In the genomic region with DNA sequence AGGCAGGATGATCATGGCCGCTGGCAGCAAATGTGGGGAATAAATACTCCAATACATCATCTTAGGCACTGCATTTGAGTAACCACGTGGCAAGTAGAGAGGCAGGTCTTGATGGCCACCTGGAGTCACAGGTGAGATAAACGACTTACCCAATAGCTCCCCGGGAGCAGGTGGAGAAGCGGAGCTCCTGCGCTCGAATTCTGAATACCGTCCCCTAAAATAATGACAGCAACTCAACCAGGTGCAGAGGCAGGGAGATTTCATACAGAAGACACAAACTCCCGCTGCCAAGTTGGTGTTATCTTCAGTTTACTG, we compare ENCODE assay signal across 8 cellular contexts. TPM values are rescaled to one million over a fixed set of nuclear protein-coding genes. Genes with fewer than 3 reads are reported as not detected.
A peak's percentile ranks its signal among the peaks of the same experiment; 100 is the strongest.
DNase-seq lines count a peak whose midpoint lies in the region; ATAC-seq and TF ChIP-seq lines count a peak whose summit lies in the region.

No MANE protein-coding gene starts in this region.

- H3K4me3 ChIP-seq in AG04449 (ENCODE audit: low read depth, low read length) (peak overlapping the region; percentile 55), left lung (peak overlapping the region; percentile 40 to 66), tibial nerve (peak overlapping the region; percentile 34 to 68 (median 44))

- peaks cover 60% of the 10 kb centered on the region for H3K4me1 Mint-ChIP-seq in activated naive CD8-positive, alpha-beta T cell treated with anti-CD3 and anti-CD28 coated beads, Interleukin-2, amount 50 U/mL, for 24 hours

- H3K36me3 ChIP-seq in left lung (peaks cover 0 to 35% of the 10 kb centered on the region in 2 donors), tibial nerve (peaks cover 0 to 26% (median 0%) of the 10 kb centered on the region in 3 donors)

- peaks cover 53% of the 10 kb centered on the region for H3K36me3 Mint-ChIP-seq in activated naive CD8-positive, alpha-beta T cell treated with anti-CD3 and anti-CD28 coated beads, Interleukin-2, amount 50 U/mL, for 24 hours (ENCODE audit: low read depth)

- H3K4me1 ChIP-seq in left lung: peaks cover 31 to 73% of the 10 kb centered on the region in 2 donors
- peaks cover 5 to 79% (median 38%) of the 10 kb centered on the region in 4 donors for H3K4me1 ChIP-seq in tibial nerve

- CTCF ChIA-PET in AG04449 (lab: Yijun Ruan, JAX): interaction anchor here (0.7 to 3.2 kb wide), 4 partner anchors 31 to 100 kb away, joined by 3 to 25 read pairs (median 4); no protein-coding TSS in a partner anchor

- TF ChIP-seq CTCF in AG04449 (IDR thresholded peaks at IDR 0.05; ENCODE audit: insufficient read depth, low read length, missing control alignments): no peak
- no peak for TF ChIP-seq CTCF in left lung (IDR thresholded peaks at IDR 0.05)
- no peak for TF ChIP-seq CTCF in tibial nerve (IDR thresholded peaks at IDR 0.05)

- TF ChIP-seq POLR2A in tibial nerve (IDR thresholded peaks at IDR 0.05): no peak

- peak overlapping the region; percentile 98 for H3K4me3 Mint-ChIP-seq in activated naive CD8-positive, alpha-beta T cell treated with anti-CD3 and anti-CD28 coated beads, Interleukin-2, amount 50 U/mL, for 24 hours

- H3K27me3 ChIP-seq in left lung (no peaks in the 10 kb centered on the region), tibial nerve (no peaks in the 10 kb centered on the region)

- intact Hi-C loops in left lung (cut with DNase I): no loop called here

- H3K9me3 ChIP-seq in left lung: no peaks in the 10 kb centered on the region
- no peaks in the 10 kb centered on the region for H3K9me3 ChIP-seq in tibial nerve

- POLR2A ChIA-PET in AG04449 (lab: Yijun Ruan, JAX): no interaction called here

- DNase-seq in AG04449 (ENCODE audit: low read depth, low spot score) (no peak), HPDE6-E6E7 (ENCODE audit: extremely low spot score) (peak; percentile 31), left lung (no peak), tibial nerve (ENCODE audit: low spot score in 2 of 2) (no peak), GM03348 (ENCODE audit: low spot score) (no peak)
- DNase-seq in activated naive CD8-positive, alpha-beta T cell treated with anti-CD3 and anti-CD28 coated beads, Interleukin-2, amount 50 U/mL, for 24 hours: peak; percentile 27

- 27 to 29% methylated on average over 9 of the region's 9 CpGs for WGBS in tibial nerve, 2 donors

- no peaks in the 10 kb centered on the region for H3K27me3 Mint-ChIP-seq in activated naive CD8-positive, alpha-beta T cell treated with anti-CD3 and anti-CD28 coated beads, Interleukin-2, amount 50 U/mL, for 24 hours

- TF ChIP-seq EP300 in tibial nerve (IDR thresholded peaks at IDR 0.05): no peak

- H3K27ac Mint-ChIP-seq in activated naive CD8-positive, alpha-beta T cell treated with anti-CD3 and anti-CD28 coated beads, Interleukin-2, amount 50 U/mL, for 24 hours: peak overlapping the region; percentile 98

- no peak for ATAC-seq in activated naive CD8-positive, alpha-beta T cell treated with anti-CD3 and anti-CD28 coated beads, Interleukin-2, amount 50 U/mL, for 24 hours
- ATAC-seq in left lung (peak; percentile 28), HG03521 (IDR thresholded peaks at IDR 0.05; ENCODE audit: unreplicated experiment) (no peak), GM21447 (IDR thresholded peaks at IDR 0.05; ENCODE audit: unreplicated experiment) (no peak)

- H3K27ac ChIP-seq in left lung (peak overlapping the region; percentile 96), tibial nerve (peak overlapping the region; percentile 87 to 97 (median 95))

- no peaks in the 10 kb centered on the region for H3K9me3 Mint-ChIP-seq in activated naive CD8-positive, alpha-beta T cell treated with anti-CD3 and anti-CD28 coated beads, Interleukin-2, amount 50 U/mL, for 24 hours

RNA-seq across cellular contexts. Expression of a gene that starts 0.5 kb away (rescaled TPM):
- total RNA-seq in left lung (100 to 1,000 TPM in 1 of 2 donors, 10 to 100 TPM in 1; 95.6 to 185 TPM), tibial nerve (100 to 1,000 TPM in 2 of 4 donors, 10 to 100 TPM in 2; 42.2 to 110 (median 94.7) TPM)

RNA-seq across cellular contexts. Expression of a gene that starts 33.9 kb away (rescaled TPM):
- total RNA-seq in left lung (1 to 10 TPM; 2.5 to 4.8 TPM), tibial nerve (1 to 10 TPM in 1 of 4 donors, under 1 TPM in 2, not detected in 1; 0.20 to 1.5 (median 0.42) TPM)

RNA-seq across cellular contexts. Expression of a gene that starts 35.9 kb away (rescaled TPM):
- total RNA-seq in left lung: under 1 TPM in 1 of 2 donors, not detected in 1; 0.34 TPM
- under 1 TPM in 1 of 4 donors, not detected in 3; 0.39 TPM for total RNA-seq in tibial nerve

RNA-seq across cellular contexts. Expression of a gene that starts 45.4 kb away (rescaled TPM):
- total RNA-seq in left lung: not detected
- not detected for total RNA-seq in tibial nerve

Comparison
In these comparisons a context has a peak if more than half of its experiments do, and no peak if none do; other contexts are left out.
1. DNase-seq: peak in HPDE6-E6E7 (single experiment) and activated naive CD8-positive, alpha-beta T cell treated with anti-CD3 and anti-CD28 coated beads, Interleukin-2, amount 50 U/mL, for 24 hours (single experiment); none in AG04449 (single experiment), left lung (0 of 2), tibial nerve (0 of 2) and GM03348 (single experiment).
2. Peak in every context shown above with its lines, with median percentiles within 50 percentile points of each other: H3K4me3 ChIP-seq.